Comparison of ENCODE assay signal across 29 cellular contexts in the genomic region with DNA sequence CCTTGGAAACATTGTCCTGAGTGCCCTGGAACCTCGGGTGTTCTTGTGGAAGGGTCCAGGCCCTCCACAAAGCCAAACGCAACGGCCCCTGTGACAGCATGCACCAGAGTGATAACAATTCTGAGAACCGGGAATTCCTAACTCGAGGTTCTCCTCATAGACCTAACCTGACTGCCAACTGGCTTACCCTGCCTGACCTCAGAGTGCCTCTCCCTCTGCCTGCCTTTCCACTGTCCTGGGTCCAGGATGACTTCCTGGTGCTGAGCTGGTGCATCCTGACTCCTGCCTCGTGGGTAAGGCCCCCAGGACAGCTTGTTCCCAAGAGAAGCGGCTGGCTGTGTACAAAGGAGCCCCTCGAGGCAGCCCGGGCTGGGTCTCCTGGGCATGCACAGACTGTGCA. TPM values are rescaled to one million over a fixed set of nuclear protein-coding genes. Genes with fewer than 3 reads are reported as not detected.
DNase-seq lines count a peak whose midpoint lies in the region; ATAC-seq, FAIRE-seq and TF ChIP-seq lines count a peak whose summit lies in the region.
"Had no signal": no experiment of that assay in that cellular context is flagged by ENCODE, and none has a peak within 500 bp of the region (broad histone marks: within the 10 kb centered on the region; RNA-seq: fewer than 3 reads in every experiment).

No MANE protein-coding gene starts in this region.

- no peak overlapping the region for H3K56ac ChIP-seq in H1 (replicated peaks; ENCODE audit: insufficient read length, low read depth, low read length)

- no peak for TF ChIP-seq EP300 in H1 (IDR thresholded peaks at IDR 0.05; ENCODE audit: borderline replicate concordance in 1 of 2, low read depth in 2 of 2, low read length in 2 of 2)

- no peak overlapping the region for H4K91ac ChIP-seq in H1 (replicated peaks; ENCODE audit: insufficient read length, low read length)

- no peak overlapping the region for H3K4me2 ChIP-seq in H1 (ENCODE audit: insufficient read depth in 1 of 2, low read depth in 2 of 2, low read length in 2 of 2)

- FAIRE-seq in H1 (lab: Jason Lieb, UNC), result no peak
- FAIRE-seq: GM12892 had no signal

- H3K9ac ChIP-seq in H1 (replicated peaks in 1 of 4; ENCODE audit: extremely low read depth in 1 of 4, low read depth in 3 of 4, low read length in 3 of 4), result no peak overlapping the region

- no peak for DNase-seq in activated naive CD8-positive, alpha-beta T cell treated with anti-CD3 and anti-CD28 coated beads, Interleukin-2, amount 50 U/mL, for 24 hours
- no peak for DNase-seq in activated naive CD8-positive, alpha-beta T cell treated with anti-CD3 and anti-CD28 coated beads for 36 hours
- no peak for DNase-seq in H1 (ENCODE audit: low read depth in 1 of 2, low spot score in 2 of 2)
- no peak for DNase-seq in right atrium auricular region (ENCODE audit: low spot score)
- no peak for DNase-seq in HUDEP-2 (lab: John Stamatoyannopoulos, UW; ENCODE audit: unreplicated experiment in 76 of 76)
- DNase-seq in activated gamma-delta T cell (lab: John Stamatoyannopoulos, UW), result no peak
- DNase-seq: 8988T; ACHN; BE2C; CD4-positive, CD25-positive, alpha-beta regulatory T cell; DMS153; DND-41; H7; IMR-90; KG1; MM.1S; NCI-H1694; NCI-H2029 treated with DMSO at 0.1 percent for 48 hours; NCI-H226; NCI-H510A; NCI-H748 treated with DMSO at 0.1 percent for 48 hours; NK-92 treated with Interleukin-12 subunit alpha and Interleukin-12 subunit beta, amount 100 ng/mL, for 24 hours; PC-3; SHP77 had no signal

- no peak for TF ChIP-seq RAD21 in H1 (IDR thresholded peaks at IDR 0.05 in 1 of 2, conservative IDR thresholded peaks at IDR 0.05 in 1 of 2; ENCODE audit: low read depth in 2 of 2, low read length in 2 of 2)

- no peak overlapping the region for H3K4ac ChIP-seq in H1 (replicated peaks; ENCODE audit: insufficient read length, low read depth, low read length)

- no peak overlapping the region; the same call in 1 of the 2 replicates for H3K18ac ChIP-seq in H1 (ENCODE audit: extremely low read depth, low read length)

- no peak overlapping the region; the same call in 1 of the 2 replicates for H4K8ac ChIP-seq in H1 (ENCODE audit: extremely low read depth, insufficient read depth, low read length)

- H3K9me3 Mint-ChIP-seq in activated naive CD8-positive, alpha-beta T cell treated with anti-CD3 and anti-CD28 coated beads, Interleukin-2, amount 50 U/mL, for 24 hours, result no peaks in the 10 kb centered on the region
- H3K9me3 Mint-ChIP-seq in activated naive CD8-positive, alpha-beta T cell treated with anti-CD3 and anti-CD28 coated beads for 36 hours, result no peaks in the 10 kb centered on the region
- H3K9me3 Mint-ChIP-seq: CD4-positive, CD25-positive, alpha-beta regulatory T cell had no signal

- 84% methylated on average over 9 of the region's 9 CpGs; no CpG with 5 or more reads in 1 of the 2 experiments for WGBS in H1 (ENCODE audit: extremely low coverage in 1 of 2, insufficient coverage in 1 of 2, insufficient read length in 1 of 2, insufficient replicate concordance in 2 of 2, low coverage in 1 of 2, low lambda C conversion rate in 2 of 2, missing lambda C conversion rate in 1 of 2), 2 experiments

- H3K4me3 Mint-ChIP-seq in activated naive CD8-positive, alpha-beta T cell treated with anti-CD3 and anti-CD28 coated beads, Interleukin-2, amount 50 U/mL, for 24 hours, result no peak overlapping the region
- no peak overlapping the region for H3K4me3 Mint-ChIP-seq in activated naive CD8-positive, alpha-beta T cell treated with anti-CD3 and anti-CD28 coated beads for 36 hours
- H3K4me3 Mint-ChIP-seq: CD4-positive, CD25-positive, alpha-beta regulatory T cell had no signal

- H3K27ac Mint-ChIP-seq in activated naive CD8-positive, alpha-beta T cell treated with anti-CD3 and anti-CD28 coated beads, Interleukin-2, amount 50 U/mL, for 24 hours, result no peak overlapping the region
- no peak overlapping the region for H3K27ac Mint-ChIP-seq in activated naive CD8-positive, alpha-beta T cell treated with anti-CD3 and anti-CD28 coated beads for 36 hours
- H3K27ac Mint-ChIP-seq: CD4-positive, CD25-positive, alpha-beta regulatory T cell had no signal

- H4K20me1 ChIP-seq in H1 (replicated peaks in 1 of 2; ENCODE audit: control insufficient read depth in 1 of 2, insufficient read depth in 2 of 2, low read length in 2 of 2), result no peaks in the 10 kb centered on the region

- no peaks in the 10 kb centered on the region for H3K36me3 Mint-ChIP-seq in activated naive CD8-positive, alpha-beta T cell treated with anti-CD3 and anti-CD28 coated beads, Interleukin-2, amount 50 U/mL, for 24 hours (ENCODE audit: low read depth)
- no peaks in the 10 kb centered on the region for H3K36me3 Mint-ChIP-seq in activated naive CD8-positive, alpha-beta T cell treated with anti-CD3 and anti-CD28 coated beads for 36 hours
- H3K36me3 Mint-ChIP-seq: CD4-positive, CD25-positive, alpha-beta regulatory T cell had no signal

- no peaks in the 10 kb centered on the region; a peak in 1 of 7 replicates for H3K4me1 ChIP-seq in H1 (replicated peaks in 1 of 4; ENCODE audit: control insufficient read depth in 3 of 4, insufficient read depth in 4 of 4, low read length in 3 of 4)
- H3K4me1 ChIP-seq in right atrium auricular region, result peaks cover 0 to 21% of the 10 kb centered on the region in 2 donors
- H3K4me1 ChIP-seq: BE2C had no signal

- no peaks in the 10 kb centered on the region for H3K79me1 ChIP-seq in H1 (ENCODE audit: low read depth, low read length)

- no peak overlapping the region; the same call in 1 of the 2 replicates for H2BK15ac ChIP-seq in H1 (ENCODE audit: low read length)

- ATAC-seq in activated naive CD8-positive, alpha-beta T cell treated with anti-CD3 and anti-CD28 coated beads, Interleukin-2, amount 50 U/mL, for 24 hours, result peak; percentile 15
- ATAC-seq in GM21825 (IDR thresholded peaks at IDR 0.05; ENCODE audit: unreplicated experiment), result no peak
- ATAC-seq: PC-3 had no signal

- H2BK120ac ChIP-seq in H1 (replicated peaks; ENCODE audit: low read depth, low read length), result no peak overlapping the region

- H2BK12ac ChIP-seq in H1 (ENCODE audit: low read depth, low read length), result no peak overlapping the region

- H3K36me3 ChIP-seq in H1 (ENCODE audit: control insufficient read depth in 2 of 4, insufficient read depth in 4 of 4, low read length in 3 of 4), result no peaks in the 10 kb centered on the region
- peaks cover 47% of the 10 kb centered on the region for H3K36me3 ChIP-seq in right atrium auricular region
- H3K36me3 ChIP-seq: BE2C had no signal

- TF ChIP-seq POLR2A in H1 (IDR thresholded peaks at IDR 0.05; ENCODE audit: control extremely low read depth in 1 of 2, low read depth in 2 of 2, low read length in 2 of 2), result no peak

- no peaks in the 10 kb centered on the region for H3K23me2 ChIP-seq in H1 (ENCODE audit: low read depth, low read length)

- H2AK5ac ChIP-seq in H1 (ENCODE audit: low read depth, low read length), result 0 out of 2 replicates have a peak overlapping the region, but pooled peaks have one; percentile 69

- POLR2A ChIA-PET in H1 (lab: Charles Lee; ENCODE audit: partially characterized antibody), result interaction anchor here (1.0 kb wide), 1 partner anchor 82 kb away, joined by 3 read pairs; no protein-coding TSS in a partner anchor

- CTCF ChIA-PET in H1 (lab: Charles Lee; ENCODE audit: partially characterized antibody), result no interaction called here

- no peaks in the 10 kb centered on the region for H3K79me2 ChIP-seq in H1 (ENCODE audit: control insufficient read depth in 1 of 2, insufficient read depth in 2 of 2, low read length in 2 of 2)

- TF ChIP-seq CTCF in H1 (IDR thresholded peaks at IDR 0.05; ENCODE audit: control extremely low read depth in 1 of 3, insufficient read depth in 1 of 3, low read depth in 1 of 3, low read length in 3 of 3) (no peak), right atrium auricular region (IDR thresholded peaks at IDR 0.05) (no peak)

- H3K9me3 ChIP-seq in H1 (ENCODE audit: insufficient read depth in 2 of 2, low read depth in 1 of 2, low read length in 1 of 2) (no peaks in the 10 kb centered on the region; a peak in 1 of 4 replicates), right atrium auricular region (no peaks in the 10 kb centered on the region)
- H3K9me3 ChIP-seq: BE2C had no signal

- no peak overlapping the region for H3K14ac ChIP-seq in H1 (ENCODE audit: insufficient read length)

- H4K5ac ChIP-seq in H1 (ENCODE audit: insufficient read length, low read depth, low read length), result no peak overlapping the region

- H2BK5ac ChIP-seq in H1 (ENCODE audit: low read depth, low read length), result no peak overlapping the region

- H3K4me1 Mint-ChIP-seq in activated naive CD8-positive, alpha-beta T cell treated with anti-CD3 and anti-CD28 coated beads, Interleukin-2, amount 50 U/mL, for 24 hours, result no peaks in the 10 kb centered on the region
- no peaks in the 10 kb centered on the region for H3K4me1 Mint-ChIP-seq in activated naive CD8-positive, alpha-beta T cell treated with anti-CD3 and anti-CD28 coated beads for 36 hours

- H3K27me3 Mint-ChIP-seq in activated naive CD8-positive, alpha-beta T cell treated with anti-CD3 and anti-CD28 coated beads, Interleukin-2, amount 50 U/mL, for 24 hours, result peaks cover 7% of the 10 kb centered on the region
- H3K27me3 Mint-ChIP-seq in activated naive CD8-positive, alpha-beta T cell treated with anti-CD3 and anti-CD28 coated beads for 36 hours, result peaks cover 3% of the 10 kb centered on the region

- H3K27me3 ChIP-seq in H1 (replicated peaks in 1 of 4; ENCODE audit: control insufficient read depth in 3 of 4, extremely low read depth in 1 of 4, insufficient read depth in 3 of 4, low read length in 3 of 4) (no peaks in the 10 kb centered on the region; a peak in 1 of 7 replicates), right atrium auricular region (no peaks in the 10 kb centered on the region)
- H3K27me3 ChIP-seq: BE2C had no signal

- H2AFZ ChIP-seq in H1 (ENCODE audit: low read length), result no peak overlapping the region

- H3K27ac ChIP-seq in H1 (ENCODE audit: low read depth, low read length), result no peak overlapping the region
- H3K27ac ChIP-seq in right atrium auricular region, result peak overlapping the region; percentile 24 to 53

- no peak overlapping the region for H2BK20ac ChIP-seq in H1 (ENCODE audit: low read length)

- H3K4me3 ChIP-seq in H1 (ENCODE audit: extremely low read depth in 1 of 4, insufficient read depth in 2 of 4, low read depth in 3 of 4, low read length in 4 of 4), result no peak overlapping the region
- no peak overlapping the region for H3K4me3 ChIP-seq in right atrium auricular region

- H3K23ac ChIP-seq in H1 (ENCODE audit: insufficient read length), result no peak overlapping the region

RNA-seq across cellular contexts. Expression of gene SRL, which starts 51.8 kb away (rescaled TPM):
- total RNA-seq in activated naive CD8-positive, alpha-beta T cell treated with anti-CD3 and anti-CD28 coated beads for 36 hours, result not detected
- 0.08 TPM in 1 of 2 replicates, not detected in the other for total RNA-seq in H1 (2021; fragmentation: NEBNext Ultra II Directional; extraction: Animal tissue kit (Norgen Biotek cat#: 25700))
- 0.05 and 0.09 TPM in 2 replicates for polyA plus RNA-seq in H1 (2011; rRNA removed)
- polyA plus RNA-seq in H1 (2011; cell fraction: cytosol; rRNA removed), result 0.04 TPM
- 0.09 TPM for polyA plus RNA-seq in H1 (2011; cell fraction: nucleus; rRNA removed)
- polyA plus RNA-seq in H1 (2012, experiment 1 of 2), result 0.06 to 0.09 TPM (median 0.08 TPM) in 4 replicates
- not detected for polyA plus RNA-seq in H1 (2012, experiment 2 of 2)
- 0.04 TPM for polyA plus RNA-seq in H1 (2013, experiment 1 of 2)
- polyA plus RNA-seq in H1 (2013, experiment 2 of 2), result 0.07 TPM
- 0.05 TPM in 1 of 2 replicates, not detected in the other for polyA minus RNA-seq in H1 (2011; rRNA and poly(A)+ RNA removed)
- polyA minus RNA-seq in H1 (2011; cell fraction: cytosol; rRNA and poly(A)+ RNA removed), result not detected
- polyA minus RNA-seq in H1 (2011; cell fraction: nucleus; rRNA and poly(A)+ RNA removed), result not detected
- 100 to 1,000 TPM; 295 to 466 TPM for total RNA-seq in right atrium auricular region
- total RNA-seq: CD4-positive, CD25-positive, alpha-beta regulatory T cell; H7; HT1080; PC-3; RPMI7951; SK-MEL-5 had no signal
- polyA plus RNA-seq: CD4-positive, CD25-positive, alpha-beta regulatory T cell had no signal

Comparison
In these comparisons a context has a peak if more than half of its experiments do, and no peak if none do; other contexts are left out.
1. RNA of gene SRL, which starts 51.8 kb away (total RNA-seq): 295 to 466 TPM in right atrium auricular region; not detected in activated naive CD8-positive, alpha-beta T cell treated with anti-CD3 and anti-CD28 coated beads for 36 hours and 0.08 TPM in H1; every median in the first group is over 100 times any median in the second.